ENCODE assay signal across 9 cellular contexts in the genomic region with DNA sequence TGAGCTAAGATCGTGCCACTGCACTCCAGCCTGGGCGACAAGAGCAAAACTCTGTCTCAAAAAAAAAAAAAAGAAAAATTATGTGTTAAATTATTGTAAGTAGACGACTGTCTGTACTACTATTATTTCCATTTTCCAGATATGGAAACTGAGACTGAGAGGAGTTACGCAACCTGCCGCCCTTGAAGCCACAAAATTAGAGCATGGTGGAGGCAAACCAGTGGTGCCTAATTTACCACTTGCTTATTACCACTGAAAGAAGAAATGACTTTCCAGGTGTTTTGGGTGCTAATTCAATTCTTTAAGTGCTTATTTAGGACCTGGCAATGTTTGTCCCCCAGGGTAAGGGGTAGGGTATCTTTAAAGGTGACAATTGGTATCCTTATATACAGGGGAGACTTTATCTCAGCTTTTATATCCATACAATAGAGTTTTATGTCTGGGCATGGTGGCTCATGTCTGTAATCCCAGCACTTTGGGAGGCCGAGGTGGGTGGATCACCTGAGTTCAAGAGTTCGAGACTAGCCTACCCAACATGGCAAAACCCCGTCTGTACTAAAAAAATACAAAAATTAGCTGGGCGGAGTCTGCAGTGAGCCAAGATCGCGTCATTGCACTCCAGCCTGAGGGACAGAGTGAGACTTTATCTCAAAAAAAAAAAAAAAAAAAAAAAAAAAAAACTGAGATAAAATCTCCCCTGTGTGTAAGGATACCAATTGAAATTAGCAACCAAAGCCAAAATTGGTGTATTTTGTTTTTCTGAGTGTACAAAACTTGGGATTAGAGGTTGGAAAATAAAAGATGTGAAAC. TPM values are rescaled to one million over a fixed set of nuclear protein-coding genes. Genes with fewer than 3 reads are reported as not detected.
DNase-seq lines count a peak whose midpoint lies in the region; ATAC-seq, FAIRE-seq and TF ChIP-seq lines count a peak whose summit lies in the region.
"Had no signal": no experiment of that assay in that cellular context is flagged by ENCODE, and none has a peak within 500 bp of the region (broad histone marks: within the 10 kb centered on the region; RNA-seq: fewer than 3 reads in every experiment).

No MANE protein-coding gene starts in this region.

- H3F3A ChIP-seq in PC-9 (ENCODE audit: insufficient read depth, low read depth) = peaks cover 36% of the 10 kb centered on the region

- H2AFZ ChIP-seq in PC-9 (peak overlapping the region; percentile 76; the same call in 1 of the 2 replicates), H1 (ENCODE audit: low read length) (no peak overlapping the region), trophoblast cell (ENCODE audit: insufficient read depth, low read length, poor library complexity) (no peak overlapping the region)

- H3K9me3 ChIP-seq in PC-9 (ENCODE audit: insufficient read depth, low read depth) = no peaks in the 10 kb centered on the region
- no peaks in the 10 kb centered on the region for H3K9me3 ChIP-seq in H1 (ENCODE audit: insufficient read depth in 2 of 2, low read depth in 1 of 2, low read length in 1 of 2)
- H3K9me3 ChIP-seq in trophoblast cell (ENCODE audit: insufficient read depth, low read depth, low read length) = no peaks in the 10 kb centered on the region
- H3K9me3 ChIP-seq: HAP-1 had no signal

- peak overlapping the region; percentile 46; the same call in 1 of the 2 replicates for H3K4me3 ChIP-seq in PC-9
- no peak overlapping the region for H3K4me3 ChIP-seq in H1 (ENCODE audit: extremely low read depth in 1 of 4, insufficient read depth in 2 of 4, low read depth in 3 of 4, low read length in 4 of 4)
- no peak overlapping the region for H3K4me3 ChIP-seq in trophoblast cell (ENCODE audit: low read depth, low read length)
- H3K4me3 ChIP-seq: HAP-1 had no signal

- H4K91ac ChIP-seq in H1 (replicated peaks; ENCODE audit: insufficient read length, low read length) (no peak overlapping the region), trophoblast cell (ENCODE audit: low read depth, low read length) (no peak overlapping the region)

- no peak for FAIRE-seq in H1 (lab: Jason Lieb, UNC)

- H3K9ac ChIP-seq in H1 (replicated peaks in 1 of 4; ENCODE audit: extremely low read depth in 1 of 4, low read depth in 3 of 4, low read length in 3 of 4) (no peak overlapping the region), trophoblast cell (ENCODE audit: low read length) (no peak overlapping the region)

- H3K23me2 ChIP-seq in H1 (ENCODE audit: low read depth, low read length) = no peaks in the 10 kb centered on the region

- CTCF ChIA-PET in PC-9 (lab: Charles Lee) (no interaction called here), H1 (lab: Charles Lee; ENCODE audit: partially characterized antibody) (interaction anchor here (0.9 to 1.1 kb wide), 2 partner anchors 13 to 467 kb away, joined by 3 read pairs; no protein-coding TSS in a partner anchor)

- peaks cover 53% of the 10 kb centered on the region for H3K4me1 ChIP-seq in PC-9 (replicated peaks; ENCODE audit: insufficient read depth)
- no peaks in the 10 kb centered on the region for H3K4me1 ChIP-seq in H1 (replicated peaks in 1 of 4; ENCODE audit: control insufficient read depth in 3 of 4, insufficient read depth in 4 of 4, low read length in 3 of 4)
- H3K4me1 ChIP-seq in trophoblast cell (ENCODE audit: control insufficient read depth in 1 of 2, insufficient read depth in 2 of 2, low read length in 2 of 2) = peaks cover 3 to 4% of the 10 kb centered on the region in 2 experiments
- H3K4me1 ChIP-seq: HAP-1 had no signal

- H2BK20ac ChIP-seq in H1 (ENCODE audit: low read length) = no peak overlapping the region

- POLR2A ChIA-PET in PC-9 (lab: Charles Lee; ENCODE audit: unreplicated experiment) = interaction anchor here (0.7 to 1.0 kb wide), 2 partner anchors 11 to 152 kb away, joined by 3 to 6 read pairs; no protein-coding TSS in a partner anchor
- POLR2A ChIA-PET in H1 (lab: Charles Lee; ENCODE audit: partially characterized antibody) = interaction anchor here (0.6 kb wide), 1 partner anchor 434 kb away, joined by 3 read pairs; no protein-coding TSS in a partner anchor

- H3K36me3 ChIP-seq in PC-9 (ENCODE audit: low read depth) (no peaks in the 10 kb centered on the region), H1 (ENCODE audit: control insufficient read depth in 2 of 4, insufficient read depth in 4 of 4, low read length in 3 of 4) (no peaks in the 10 kb centered on the region), trophoblast cell (ENCODE audit: control insufficient read depth in 1 of 2, insufficient read depth in 2 of 2, low read length in 2 of 2) (no peaks in the 10 kb centered on the region)
- H3K36me3 ChIP-seq: HAP-1 had no signal

- no peaks in the 10 kb centered on the region for H4K20me1 ChIP-seq in PC-9 (ENCODE audit: insufficient read depth)
- no peaks in the 10 kb centered on the region for H4K20me1 ChIP-seq in H1 (replicated peaks in 1 of 2; ENCODE audit: control insufficient read depth in 1 of 2, insufficient read depth in 2 of 2, low read length in 2 of 2)

- no peaks in the 10 kb centered on the region for H3K79me2 ChIP-seq in PC-9 (ENCODE audit: low read depth)
- no peaks in the 10 kb centered on the region for H3K79me2 ChIP-seq in H1 (ENCODE audit: control insufficient read depth in 1 of 2, insufficient read depth in 2 of 2, low read length in 2 of 2)
- H3K79me2 ChIP-seq in trophoblast cell (ENCODE audit: control insufficient read depth, insufficient read depth, low read length, poor library complexity) = no peaks in the 10 kb centered on the region

- no peak overlapping the region for H3K23ac ChIP-seq in H1 (ENCODE audit: insufficient read length)
- no peak overlapping the region for H3K23ac ChIP-seq in trophoblast cell (ENCODE audit: low read length)

- no TSS peak for BruUV-seq in PC-9 (replicated peaks; lab: Mats Ljungman, UMichigan)

- WGBS in H1 (ENCODE audit: extremely low coverage in 1 of 2, insufficient coverage in 1 of 2, insufficient read length in 1 of 2, insufficient replicate concordance in 2 of 2, low coverage in 1 of 2, low lambda C conversion rate in 2 of 2, missing lambda C conversion rate in 1 of 2), 2 experiments = 99% methylated on average over 9 of the region's 11 CpGs; no CpG with 5 or more reads in 1 of the 2 experiments
- WGBS in trophoblast cell (ENCODE audit: extremely low coverage, insufficient coverage, insufficient read length) = no CpG with 5 or more reads among the region's 11 CpGs

- H2BK120ac ChIP-seq in H1 (replicated peaks; ENCODE audit: low read depth, low read length) = no peak overlapping the region
- H2BK120ac ChIP-seq in trophoblast cell (ENCODE audit: insufficient read depth, low read length, poor library complexity) = no peak overlapping the region

- no peak overlapping the region for H3K56ac ChIP-seq in H1 (replicated peaks; ENCODE audit: insufficient read length, low read depth, low read length)

- no peak for TF ChIP-seq POLR2A in H1 (IDR thresholded peaks at IDR 0.05; ENCODE audit: control extremely low read depth in 1 of 2, low read depth in 2 of 2, low read length in 2 of 2)

- no peak for TF ChIP-seq EP300 in H1 (IDR thresholded peaks at IDR 0.05; ENCODE audit: borderline replicate concordance in 1 of 2, low read depth in 2 of 2, low read length in 2 of 2)

- no peak for ATAC-seq in GM21390 (IDR thresholded peaks at IDR 0.05; ENCODE audit: unreplicated experiment)

- no peak overlapping the region for H2BK15ac ChIP-seq in H1 (ENCODE audit: low read length)

- no peak overlapping the region for H4K5ac ChIP-seq in H1 (ENCODE audit: insufficient read length, low read depth, low read length)

- peak; percentile 15 for DNase-seq in EH (ENCODE audit: low read depth)
- DNase-seq in PC-9 = peak in 1 of 2 experiments; percentile 25
- DNase-seq in H1 (ENCODE audit: low read depth in 1 of 2, low spot score in 2 of 2) = no peak
- DNase-seq in trophoblast cell = no peak
- DNase-seq in NCI-H1436 treated with DMSO at 0.1 percent for 48 hours (lab: John Stamatoyannopoulos, UW) = no peak
- no peak for DNase-seq in NCI-H2107 (lab: John Stamatoyannopoulos, UW)
- no peak for DNase-seq in GM10266 (ENCODE audit: extremely low spot score)

- H3K27me3 ChIP-seq in PC-9 (ENCODE audit: insufficient read depth, low read depth) = no peaks in the 10 kb centered on the region
- no peaks in the 10 kb centered on the region for H3K27me3 ChIP-seq in H1 (replicated peaks in 1 of 4; ENCODE audit: control insufficient read depth in 3 of 4, extremely low read depth in 1 of 4, insufficient read depth in 3 of 4, low read length in 3 of 4)
- no peaks in the 10 kb centered on the region for H3K27me3 ChIP-seq in trophoblast cell (ENCODE audit: insufficient read depth, low read length)

- intact Hi-C loops in PC-9 (cut with micrococcal nuclease; ENCODE audit: unreplicated experiment) = loop anchor here (1.0 to 5.0 kb wide), 3 partner anchors 16 to 380 kb away; no protein-coding TSS in a partner anchor

- H3K4me2 ChIP-seq in PC-9 = peak overlapping the region; percentile 76
- H3K4me2 ChIP-seq in H1 (ENCODE audit: insufficient read depth in 1 of 2, low read depth in 2 of 2, low read length in 2 of 2) = no peak overlapping the region
- no peak overlapping the region for H3K4me2 ChIP-seq in trophoblast cell (ENCODE audit: low read length)

- H3K4ac ChIP-seq in H1 (replicated peaks; ENCODE audit: insufficient read length, low read depth, low read length) = no peak overlapping the region
- H3K4ac ChIP-seq in trophoblast cell (ENCODE audit: low read depth, low read length) = no peak overlapping the region

- H2BK12ac ChIP-seq in H1 (ENCODE audit: low read depth, low read length) (no peak overlapping the region), trophoblast cell (ENCODE audit: low read length) (no peak overlapping the region)

- no peak overlapping the region for H2BK5ac ChIP-seq in H1 (ENCODE audit: low read depth, low read length)
- no peak overlapping the region for H2BK5ac ChIP-seq in trophoblast cell (ENCODE audit: low read depth, low read length, poor library complexity)

- TF ChIP-seq RAD21 in H1 (IDR thresholded peaks at IDR 0.05 in 1 of 2, conservative IDR thresholded peaks at IDR 0.05 in 1 of 2; ENCODE audit: low read depth in 2 of 2, low read length in 2 of 2) = no peak

- H3K14ac ChIP-seq in H1 (ENCODE audit: insufficient read length) = no peak overlapping the region
- H3K14ac ChIP-seq in trophoblast cell (ENCODE audit: low read length) = no peak overlapping the region

- H3K9me2 ChIP-seq in PC-9 (ENCODE audit: insufficient read depth) = no peaks in the 10 kb centered on the region

- TF ChIP-seq CTCF in PC-9 (conservative IDR thresholded peaks at IDR 0.05) (no peak), H1 (IDR thresholded peaks at IDR 0.05; ENCODE audit: control extremely low read depth in 1 of 3, insufficient read depth in 1 of 3, low read depth in 1 of 3, low read length in 3 of 3) (no peak), GM10266 (IDR thresholded peaks at IDR 0.05; ENCODE audit: control insufficient read depth, insufficient read depth, low read depth, missing control alignments) (no peak)

- peak overlapping the region; percentile 96 for H3K27ac ChIP-seq in PC-9
- no peak overlapping the region for H3K27ac ChIP-seq in H1 (ENCODE audit: low read depth, low read length)
- peak overlapping the region; percentile 11 for H3K27ac ChIP-seq in trophoblast cell (ENCODE audit: low read depth, low read length)

- H3K79me1 ChIP-seq in H1 (ENCODE audit: low read depth, low read length) = no peaks in the 10 kb centered on the region
- H3K79me1 ChIP-seq in trophoblast cell (ENCODE audit: low read length) = no peaks in the 10 kb centered on the region

- H4K8ac ChIP-seq in H1 (ENCODE audit: extremely low read depth, insufficient read depth, low read length) (no peak overlapping the region), trophoblast cell (ENCODE audit: low read depth, low read length) (no peak overlapping the region)

- no peak overlapping the region for H4K12ac ChIP-seq in trophoblast cell (ENCODE audit: low read depth, low read length)

- H3K18ac ChIP-seq in H1 (ENCODE audit: extremely low read depth, low read length) = no peak overlapping the region
- no peak overlapping the region for H3K18ac ChIP-seq in trophoblast cell (ENCODE audit: low read length)

- H2AK5ac ChIP-seq in H1 (ENCODE audit: low read depth, low read length) (no peak overlapping the region), trophoblast cell (ENCODE audit: low read length) (no peak overlapping the region)

RNA-seq across cellular contexts. Expression of a gene that starts 16.6 kb away (rescaled TPM):
- 6.0 and 8.8 TPM in 2 replicates for total RNA-seq in PC-9 (2021)
- 8.9 and 10.6 TPM in 2 replicates for total RNA-seq in H1 (2021; fragmentation: NEBNext Ultra II Directional; extraction: Animal tissue kit (Norgen Biotek cat#: 25700))
- 3.5 and 3.6 TPM in 2 replicates for polyA plus RNA-seq in H1 (2011; rRNA removed)
- 4.5 TPM for polyA plus RNA-seq in H1 (2011; cell fraction: cytosol; rRNA removed)
- 4.1 TPM for polyA plus RNA-seq in H1 (2011; cell fraction: nucleus; rRNA removed)
- polyA plus RNA-seq in H1 (2012, experiment 1 of 2) = 6.4 to 8.3 TPM (median 6.7 TPM) in 4 replicates
- polyA plus RNA-seq in H1 (2012, experiment 2 of 2) = 2.7 TPM
- polyA plus RNA-seq in H1 (2013, experiment 1 of 2) = 4.8 TPM
- 4.6 TPM for polyA plus RNA-seq in H1 (2013, experiment 2 of 2)
- 6.3 and 6.8 TPM in 2 replicates for polyA minus RNA-seq in H1 (2011; rRNA and poly(A)+ RNA removed)
- 4.6 TPM for polyA minus RNA-seq in H1 (2011; cell fraction: cytosol; rRNA and poly(A)+ RNA removed)
- polyA minus RNA-seq in H1 (2011; cell fraction: nucleus; rRNA and poly(A)+ RNA removed) = 4.8 TPM
- polyA plus RNA-seq in trophoblast cell (2013) = 0.26 and 0.28 TPM in 2 replicates
